ENCODE assay signal across 22 cellular contexts in genomic region chr13:40648040-40648439, GRCh38. TPM values are rescaled to one million over a fixed set of nuclear protein-coding genes. Genes with fewer than 3 reads are reported as not detected.
DNase-seq lines count a peak whose midpoint lies in the region; ATAC-seq and TF ChIP-seq lines count a peak whose summit lies in the region.
"Had no signal": no experiment of that assay in that cellular context is flagged by ENCODE, and none has a peak within 500 bp of the region (broad histone marks: within the 10 kb centered on the region; RNA-seq: fewer than 3 reads in every experiment).

No MANE protein-coding gene starts in this region.

- H3K27me3 Mint-ChIP-seq in CD4-positive, alpha-beta T cell: no peaks in the 10 kb centered on the region
- no peaks in the 10 kb centered on the region for H3K27me3 Mint-ChIP-seq in activated T-helper 1 cell treated with anti-CD3 and anti-CD28 coated beads, Interleukin-12 subunit alpha, Interleukin-12 subunit beta, Interleukin-2, Interleukin-4 antibody, amounts not matched to agents 30 ng/mL and 10 ng/mL and 1 ng/mL, durations not matched to agents 14 hours and 24 hours and 36 hours (ENCODE audit: insufficient read depth)
- H3K27me3 Mint-ChIP-seq: dendritic cell treated with granulocyte-macrophage colony-stimulating factor and Interleukin-4, amounts not matched to agents 40 ng/mL and 50 ng/mL, for 4 days had no signal

- ATAC-seq in CD4-positive, alpha-beta T cell (ENCODE audit: poor library complexity): no peak
- ATAC-seq in SK-N-SH treated with all-trans-retinoic acid at 6 μM for 48 hours: no peak; the same call in 2 of the 3 replicates
- ATAC-seq in HG02798 (IDR thresholded peaks at IDR 0.05; ENCODE audit: poor library complexity, unreplicated experiment): no peak
- no peak for ATAC-seq in HG03139 (IDR thresholded peaks at IDR 0.05; ENCODE audit: unreplicated experiment)
- ATAC-seq in HG03045 (IDR thresholded peaks at IDR 0.05; ENCODE audit: unreplicated experiment): no peak
- ATAC-seq: PC-3, sciatic nerve had no signal

- CTCF ChIA-PET in A673 (lab: Charles Lee): no interaction called here
- CTCF ChIA-PET in CD4-positive, alpha-beta T cell (lab: Charles Lee): interaction anchor here (1.2 to 1.8 kb wide), 2 partner anchors 13 to 578 kb away, joined by 4 read pairs; no protein-coding TSS in a partner anchor

- H3K27ac Mint-ChIP-seq in CD4-positive, alpha-beta T cell: peak overlapping the region; percentile 78
- no peak overlapping the region for H3K27ac Mint-ChIP-seq in activated T-helper 1 cell treated with anti-CD3 and anti-CD28 coated beads, Interleukin-12 subunit alpha, Interleukin-12 subunit beta, Interleukin-2, Interleukin-4 antibody, amounts not matched to agents 30 ng/mL and 10 ng/mL and 1 ng/mL, durations not matched to agents 14 hours and 24 hours and 36 hours
- H3K27ac Mint-ChIP-seq: dendritic cell treated with granulocyte-macrophage colony-stimulating factor and Interleukin-4, amounts not matched to agents 40 ng/mL and 50 ng/mL, for 4 days had no signal

- BruUV-seq in A673 (replicated peaks; lab: Mats Ljungman, UMichigan): no TSS peak

- H3K4me1 ChIP-seq in A673 (ENCODE audit: insufficient read depth, low read length, poor library complexity, severe bottlenecking) (peaks cover 16% of the 10 kb centered on the region), colonic mucosa (peaks cover 34% of the 10 kb centered on the region)

- TF ChIP-seq CTCF in A673 (conservative IDR thresholded peaks at IDR 0.05; ENCODE audit: low read depth, low read length) (no peak), colonic mucosa (IDR thresholded peaks at IDR 0.05) (no peak)
- TF ChIP-seq CTCF in CD4-positive, alpha-beta T cell (IDR thresholded peaks at IDR 0.05): no peak

- H3K27me3 ChIP-seq in A673 (replicated peaks; ENCODE audit: insufficient read depth, low read depth, low read length, poor library complexity): no peaks in the 10 kb centered on the region
- no peaks in the 10 kb centered on the region for H3K27me3 ChIP-seq in CD4-positive, alpha-beta T cell (ENCODE audit: control insufficient read depth, insufficient read depth, low read length)
- H3K27me3 ChIP-seq in colonic mucosa: no peaks in the 10 kb centered on the region
- H3K27me3 ChIP-seq: BLaER1, MG63 had no signal

- H3K36me3 Mint-ChIP-seq in CD4-positive, alpha-beta T cell (ENCODE audit: low read depth): peaks cover 22% of the 10 kb centered on the region
- H3K36me3 Mint-ChIP-seq in activated T-helper 1 cell treated with anti-CD3 and anti-CD28 coated beads, Interleukin-12 subunit alpha, Interleukin-12 subunit beta, Interleukin-2, Interleukin-4 antibody, amounts not matched to agents 30 ng/mL and 10 ng/mL and 1 ng/mL, durations not matched to agents 14 hours and 24 hours and 36 hours (ENCODE audit: low read depth): peaks cover 15% of the 10 kb centered on the region

- no peaks in the 10 kb centered on the region for H3K9me3 Mint-ChIP-seq in CD4-positive, alpha-beta T cell
- no peaks in the 10 kb centered on the region for H3K9me3 Mint-ChIP-seq in activated T-helper 1 cell treated with anti-CD3 and anti-CD28 coated beads, Interleukin-12 subunit alpha, Interleukin-12 subunit beta, Interleukin-2, Interleukin-4 antibody, amounts not matched to agents 30 ng/mL and 10 ng/mL and 1 ng/mL, durations not matched to agents 14 hours and 24 hours and 36 hours
- H3K9me3 Mint-ChIP-seq: dendritic cell treated with granulocyte-macrophage colony-stimulating factor and Interleukin-4, amounts not matched to agents 40 ng/mL and 50 ng/mL, for 4 days had no signal

- H3K4me1 Mint-ChIP-seq in CD4-positive, alpha-beta T cell (ENCODE audit: low read depth): peaks cover 100% of the 10 kb centered on the region
- peaks cover 87% of the 10 kb centered on the region for H3K4me1 Mint-ChIP-seq in activated T-helper 1 cell treated with anti-CD3 and anti-CD28 coated beads, Interleukin-12 subunit alpha, Interleukin-12 subunit beta, Interleukin-2, Interleukin-4 antibody, amounts not matched to agents 30 ng/mL and 10 ng/mL and 1 ng/mL, durations not matched to agents 14 hours and 24 hours and 36 hours (ENCODE audit: low read depth)

- H3K27ac ChIP-seq in A673 (ENCODE audit: low read depth, low read length, poor library complexity, severe bottlenecking) (no peak overlapping the region), colonic mucosa (peak overlapping the region; percentile 63)
- no peak overlapping the region for H3K27ac ChIP-seq in CD4-positive, alpha-beta T cell (ENCODE audit: low read depth, low read length)
- H3K27ac ChIP-seq: thoracic aorta had no signal

- H3K4me3 ChIP-seq in A673 (ENCODE audit: low read depth, low read length, poor library complexity, severe bottlenecking) (no peak overlapping the region), colonic mucosa (no peak overlapping the region)
- H3K4me3 ChIP-seq: BLaER1, MG63, thoracic aorta had no signal

- no peaks in the 10 kb centered on the region for H3K9me3 ChIP-seq in A673 (ENCODE audit: low read depth, low read length, poor library complexity, severe bottlenecking)
- H3K9me3 ChIP-seq in CD4-positive, alpha-beta T cell (ENCODE audit: control insufficient read depth, low read length): no peaks in the 10 kb centered on the region
- no peaks in the 10 kb centered on the region for H3K9me3 ChIP-seq in colonic mucosa
- H3K9me3 ChIP-seq: BLaER1, MG63, thoracic aorta had no signal

- H3K36me3 ChIP-seq in A673 (ENCODE audit: insufficient read depth, low read length, poor library complexity, severe bottlenecking): no peaks in the 10 kb centered on the region
- H3K36me3 ChIP-seq in colonic mucosa: no peaks in the 10 kb centered on the region
- H3K36me3 ChIP-seq: BLaER1, MG63, thoracic aorta had no signal

- peak overlapping the region in 1 of 2 donors; percentile 61 for H3K9ac ChIP-seq in colonic mucosa (ENCODE audit: low read depth in 2 of 2, low read length in 2 of 2)
- H3K9ac ChIP-seq: BLaER1 had no signal

- H3K4me3 Mint-ChIP-seq in CD4-positive, alpha-beta T cell: peak overlapping the region; percentile 60
- no peak overlapping the region for H3K4me3 Mint-ChIP-seq in activated T-helper 1 cell treated with anti-CD3 and anti-CD28 coated beads, Interleukin-12 subunit alpha, Interleukin-12 subunit beta, Interleukin-2, Interleukin-4 antibody, amounts not matched to agents 30 ng/mL and 10 ng/mL and 1 ng/mL, durations not matched to agents 14 hours and 24 hours and 36 hours
- H3K4me3 Mint-ChIP-seq: dendritic cell treated with granulocyte-macrophage colony-stimulating factor and Interleukin-4, amounts not matched to agents 40 ng/mL and 50 ng/mL, for 4 days had no signal

- DNase-seq in A673 (ENCODE audit: low spot score) (peak; percentile 20), colonic mucosa (no peak)
- no peak for DNase-seq in CD4-positive, alpha-beta T cell
- DNase-seq in activated T-helper 1 cell treated with anti-CD3 and anti-CD28 coated beads, Interleukin-12 subunit alpha, Interleukin-12 subunit beta, Interleukin-2, Interleukin-4 antibody, amounts not matched to agents 30 ng/mL and 10 ng/mL and 1 ng/mL, durations not matched to agents 14 hours and 24 hours and 36 hours (ENCODE audit: low spot score): no peak
- DNase-seq: activated CD4-positive, alpha-beta T cell treated with anti-CD3 and anti-CD28 coated beads for 48 hours; activated T-cell treated with anti-CD3 and anti-CD28 coated beads, Interleukin-2, amount 50 U/mL, for 1 hour; DND-41; MG63; NCI-H1694 treated with DMSO at 0.1 percent for 48 hours; NCI-H510A; occipital lobe; PC-3; stimulated activated CD4-positive, alpha-beta T cell treated with anti-CD3 and anti-CD28 coated beads, Interleukin-2, amount 100 ng/mL, for 48 hours; SW 1271 had no signal

- POLR2A ChIA-PET in A673 (lab: Charles Lee; ENCODE audit: low non-redundant PET): no interaction called here
- POLR2A ChIA-PET in CD4-positive, alpha-beta T cell (lab: Charles Lee): interaction anchor here (0.8 to 2.0 kb wide), 4 partner anchors 11 to 83 kb away, joined by 3 to 6 read pairs (median 4); no protein-coding TSS in a partner anchor

- intact Hi-C loops in A673 (cut with micrococcal nuclease; ENCODE audit: unreplicated experiment): no loop called here
- intact Hi-C loops in CD4-positive, alpha-beta T cell (cut with DNase I, micrococcal nuclease): loop anchor here in 1 of 2 experiments (2.0 kb wide), 1 partner anchor 15 kb away; no protein-coding TSS in a partner anchor
- intact Hi-C loops in colonic mucosa (cut with DNase I): no loop called here
- intact Hi-C loops in activated T-helper 1 cell treated with anti-CD3 and anti-CD28 coated beads, Interleukin-12 subunit alpha, Interleukin-12 subunit beta, Interleukin-2, Interleukin-4 antibody, amounts not matched to agents 30 ng/mL and 10 ng/mL and 1 ng/mL, durations not matched to agents 14 hours and 24 hours and 36 hours (cut with micrococcal nuclease): no loop called here

TF ChIP-seq in SK-N-SH treated with all-trans-retinoic acid at 6 μM for 48 hours, 23 proteins besides CTCF, POLR2A, EP300 and RAD21 (continues in another document):
- TF ChIP-seq SNAI2 (CRISPR knock-in tag; IDR thresholded peaks at IDR 0.05) (no peak), TSHZ2 (CRISPR knock-in tag; IDR thresholded peaks at IDR 0.05) (0 out of 2 replicates have a peak, but pooled peaks have one; percentile 32)

RNA-seq across cellular contexts. Expression of gene FOXO1, which starts 18.4 kb away (rescaled TPM):
- total RNA-seq in A673 (2021) (2.9 and 3.0 TPM in 2 replicates), colonic mucosa (10 to 100 TPM; 15.7 to 26.4 TPM)
- 100 to 1,000 TPM in 1 of 2 experiments, 10 to 100 TPM in 1; 93.1 to 101 TPM for total RNA-seq in CD4-positive, alpha-beta T cell
- total RNA-seq in activated T-helper 1 cell treated with anti-CD3 and anti-CD28 coated beads, Interleukin-12 subunit alpha, Interleukin-12 subunit beta, Interleukin-2, Interleukin-4 antibody, amounts not matched to agents 30 ng/mL and 10 ng/mL and 1 ng/mL, durations not matched to agents 14 hours and 24 hours and 36 hours: 41.9 and 43.1 TPM in 2 replicates
